ENCODE assay signal across 8 cellular contexts in the genomic region with DNA sequence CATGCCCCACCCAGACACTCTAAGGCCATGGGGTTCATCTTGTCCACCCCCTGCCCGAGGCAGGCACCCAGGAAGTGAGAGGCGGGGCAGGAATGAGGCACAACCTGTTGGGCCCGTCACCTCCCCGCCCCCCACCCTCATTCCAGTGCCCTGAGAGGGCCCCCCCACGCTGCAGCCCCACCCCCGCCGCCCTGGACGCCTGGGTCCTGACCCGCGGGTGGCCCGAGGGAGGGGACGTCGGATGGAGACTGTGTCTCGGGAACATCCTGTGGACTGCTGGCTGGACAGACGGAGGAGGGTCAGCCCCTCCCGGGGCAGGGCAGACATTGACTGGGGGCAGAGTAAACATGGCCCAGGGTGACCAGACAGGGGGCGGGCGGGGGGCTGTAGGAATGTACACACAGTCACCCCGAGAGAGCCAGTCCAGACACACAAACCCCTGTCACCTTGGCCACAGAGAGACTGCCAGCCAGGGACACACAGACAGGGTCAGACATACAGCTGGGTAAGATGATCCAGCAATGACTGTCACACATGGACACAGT. TPM values are rescaled to one million over a fixed set of nuclear protein-coding genes. Genes with fewer than 3 reads are reported as not detected.
A peak's percentile ranks its signal among the peaks of the same experiment; 100 is the strongest.
DNase-seq lines count a peak whose midpoint lies in the region; ATAC-seq and TF ChIP-seq lines count a peak whose summit lies in the region.

No MANE protein-coding gene starts in this region.

- H3K36me3 ChIP-seq in CD8-positive, alpha-beta T cell (ENCODE audit: insufficient read depth, low read length), result no peaks in the 10 kb centered on the region
- H3K36me3 ChIP-seq in SJSA1 (no peaks in the 10 kb centered on the region), fibroblast of lung (ENCODE audit: control insufficient read depth, insufficient read depth, low read length) (no peaks in the 10 kb centered on the region)

- H3K79me2 ChIP-seq in fibroblast of lung (ENCODE audit: control insufficient read depth, insufficient read depth, low read length), result no peaks in the 10 kb centered on the region

- intact Hi-C loops in CD8-positive, alpha-beta T cell (cut with DNase I, micrococcal nuclease), result loop anchor here in 1 of 2 experiments (5.0 kb wide), 2 partner anchors 368 to 383 kb away; a partner anchor contains a TSS

- H4K20me1 ChIP-seq in fibroblast of lung (ENCODE audit: control insufficient read depth, extremely low read depth, insufficient read depth, low read length), result no peaks in the 10 kb centered on the region

- no peak overlapping the region for H2AFZ ChIP-seq in fibroblast of lung (ENCODE audit: low read length)

- peak overlapping the region; percentile 80 for H3K4me3 Mint-ChIP-seq in CD8-positive, alpha-beta T cell
- peak overlapping the region; percentile 62 for H3K4me3 Mint-ChIP-seq in osteocyte (ENCODE audit: unreplicated experiment)

- peak overlapping the region; percentile 91 for H3K27ac ChIP-seq in CD8-positive, alpha-beta T cell (ENCODE audit: low read depth, low read length)
- H3K27ac ChIP-seq in SJSA1, result peak overlapping the region; percentile 77
- H3K27ac ChIP-seq in fibroblast of lung (ENCODE audit: insufficient read depth, low read length), result peak overlapping the region; percentile 88

- peaks cover 37% of the 10 kb centered on the region for H3K4me1 Mint-ChIP-seq in CD8-positive, alpha-beta T cell (ENCODE audit: low read depth)
- peaks cover 42% of the 10 kb centered on the region for H3K4me1 Mint-ChIP-seq in osteocyte (ENCODE audit: unreplicated experiment)

- H3K4me1 ChIP-seq in CD8-positive, alpha-beta T cell (ENCODE audit: insufficient read depth, low read length), result peaks cover 60% of the 10 kb centered on the region
- peaks cover 80% of the 10 kb centered on the region for H3K4me1 ChIP-seq in SJSA1 (replicated peaks)
- peaks cover 45% of the 10 kb centered on the region for H3K4me1 ChIP-seq in fibroblast of lung (ENCODE audit: control insufficient read depth, extremely low read depth, insufficient read depth, low read length)

- no peak for TF ChIP-seq CTCF in CD8-positive, alpha-beta T cell (IDR thresholded peaks at IDR 0.05)
- TF ChIP-seq CTCF in fibroblast of lung (conservative IDR thresholded peaks at IDR 0.05 in 1 of 2, IDR thresholded peaks at IDR 0.05 in 1 of 2; ENCODE audit: low read depth in 1 of 2, low read length in 2 of 2) (no peak), osteocyte (IDR thresholded peaks at IDR 0.05) (no peak)

- H3K9ac ChIP-seq in fibroblast of lung (ENCODE audit: insufficient read depth, low read length), result peak overlapping the region; percentile 76

- H3K9me3 ChIP-seq in CD8-positive, alpha-beta T cell (ENCODE audit: low read length), result no peaks in the 10 kb centered on the region
- H3K9me3 ChIP-seq in SJSA1 (replicated peaks) (no peaks in the 10 kb centered on the region), fibroblast of lung (ENCODE audit: control insufficient read depth, insufficient read depth, low read depth, low read length) (no peaks in the 10 kb centered on the region)

- H3K36me3 Mint-ChIP-seq in CD8-positive, alpha-beta T cell, result no peaks in the 10 kb centered on the region
- H3K36me3 Mint-ChIP-seq in osteocyte (ENCODE audit: unreplicated experiment), result no peaks in the 10 kb centered on the region

- no peaks in the 10 kb centered on the region for H3K9me3 Mint-ChIP-seq in CD8-positive, alpha-beta T cell
- H3K9me3 Mint-ChIP-seq in osteocyte (ENCODE audit: unreplicated experiment), result no peaks in the 10 kb centered on the region

- H3K27me3 Mint-ChIP-seq in CD8-positive, alpha-beta T cell (ENCODE audit: low read depth), result no peaks in the 10 kb centered on the region
- no peaks in the 10 kb centered on the region for H3K27me3 Mint-ChIP-seq in osteocyte (ENCODE audit: unreplicated experiment)

- peak overlapping the region; percentile 93 for H3K27ac Mint-ChIP-seq in CD8-positive, alpha-beta T cell
- no peak overlapping the region for H3K27ac Mint-ChIP-seq in osteocyte (ENCODE audit: unreplicated experiment)

- no peak for ATAC-seq in CD8-positive, alpha-beta T cell
- ATAC-seq in HG02759 (IDR thresholded peaks at IDR 0.05; ENCODE audit: unreplicated experiment) (no peak), GM18858 (IDR thresholded peaks at IDR 0.05; ENCODE audit: unreplicated experiment) (no peak)

- CTCF ChIA-PET in CD8-positive, alpha-beta T cell (lab: Charles Lee), result interaction anchor here (2.1 to 13.1 kb wide), 2 partner anchors 12 to 18 kb away, joined by 6 to 396 read pairs; a partner anchor contains a TSS

- peak overlapping the region; percentile 48 for H3K4me2 ChIP-seq in fibroblast of lung (ENCODE audit: extremely low read depth, insufficient read depth, low read length)

- H3K27me3 ChIP-seq in CD8-positive, alpha-beta T cell (ENCODE audit: insufficient read depth, low read length), result no peaks in the 10 kb centered on the region
- H3K27me3 ChIP-seq in SJSA1 (replicated peaks) (no peaks in the 10 kb centered on the region), fibroblast of lung (ENCODE audit: control insufficient read depth, insufficient read depth, low read length) (no peaks in the 10 kb centered on the region)

- DNase-seq in CD8-positive, alpha-beta T cell, result no peak
- DNase-seq in SJSA1 (ENCODE audit: low read depth in 1 of 2, low spot score in 2 of 2) (peak in 1 of 2 experiments; percentile 83), fibroblast of lung (ENCODE audit: low read depth in 2 of 2) (no peak), osteocyte (ENCODE audit: extremely low spot score, unreplicated experiment) (no peak), SKM-1 (lab: John Stamatoyannopoulos, UW; ENCODE audit: unreplicated experiment) (no peak), AG08395 (ENCODE audit: low spot score) (no peak)

- H3K4me3 ChIP-seq in CD8-positive, alpha-beta T cell (ENCODE audit: low read depth, low read length), result peak overlapping the region; percentile 62
- H3K4me3 ChIP-seq in SJSA1, result no peak overlapping the region
- H3K4me3 ChIP-seq in fibroblast of lung (replicated peaks in 1 of 4; ENCODE audit: control extremely low read depth in 1 of 4, insufficient read depth in 1 of 4, low read depth in 3 of 4, low read length in 4 of 4), result no peak overlapping the region

- POLR2A ChIA-PET in CD8-positive, alpha-beta T cell (lab: Charles Lee), result interaction anchor here (3.2 kb wide), 1 partner anchor 8 kb away, joined by 120 read pairs; a partner anchor contains a TSS

RNA-seq across cellular contexts. Expression of a gene that starts 7.4 kb away (rescaled TPM):
- total RNA-seq in CD8-positive, alpha-beta T cell, result 1,000 to 10,000 TPM; 2,704 to 2,791 TPM
- total RNA-seq in SJSA1 (2014; rRNA removed; shearing (Covaris generic)), result 112 and 115 TPM in 2 replicates
- total RNA-seq in fibroblast of lung (108 and 118 TPM in 2 replicates), osteocyte (141 and 158 TPM in 2 replicates)
- polyA plus RNA-seq in fibroblast of lung, result 20.2 and 93.3 TPM in 2 replicates
- 42.3 and 166 TPM in 2 replicates for polyA plus RNA-seq in fibroblast of lung (2012)
- 11.2 and 12.8 TPM in 2 replicates for polyA minus RNA-seq in fibroblast of lung (ENCODE audit: low replicate concordance)

RNA-seq across cellular contexts. Expression of a gene that starts 8.6 kb away (rescaled TPM):
- 10 to 100 TPM; 13.2 to 13.6 TPM for total RNA-seq in CD8-positive, alpha-beta T cell
- total RNA-seq in SJSA1 (2014; rRNA removed; shearing (Covaris generic)), result 12.4 and 27.5 TPM in 2 replicates
- total RNA-seq in fibroblast of lung, result 16.4 and 26.6 TPM in 2 replicates
- polyA plus RNA-seq in fibroblast of lung, result 6.6 TPM in 2 replicates
- polyA plus RNA-seq in fibroblast of lung (2012), result 9.9 and 10.9 TPM in 2 replicates
- polyA minus RNA-seq in fibroblast of lung (ENCODE audit: low replicate concordance), result 4.9 and 6.9 TPM in 2 replicates
- 24.6 and 26.8 TPM in 2 replicates for total RNA-seq in osteocyte

RNA-seq across cellular contexts. Expression of a gene that starts 17.7 kb away (rescaled TPM):
- 10 to 100 TPM; 57.5 to 59.1 TPM for total RNA-seq in CD8-positive, alpha-beta T cell
- 4.6 and 8.7 TPM in 2 replicates for total RNA-seq in SJSA1 (2014; rRNA removed; shearing (Covaris generic))
- total RNA-seq in fibroblast of lung, result 166 and 228 TPM in 2 replicates
- 186 and 294 TPM in 2 replicates for polyA plus RNA-seq in fibroblast of lung
- 216 and 316 TPM in 2 replicates for polyA plus RNA-seq in fibroblast of lung (2012)
- polyA minus RNA-seq in fibroblast of lung (ENCODE audit: low replicate concordance), result 512 and 667 TPM in 2 replicates
- total RNA-seq in osteocyte, result 235 TPM in 2 replicates

RNA-seq across cellular contexts. Expression of a gene that starts 17.9 kb away (rescaled TPM):
- under 1 TPM in 1 of 2 experiments, not detected in 1; 0.79 TPM for total RNA-seq in CD8-positive, alpha-beta T cell
- total RNA-seq in SJSA1 (2014; rRNA removed; shearing (Covaris generic)), result not detected in 2 replicates
- total RNA-seq in fibroblast of lung, result 0.51 TPM in 1 of 2 replicates, not detected in the other
- 2.8 TPM in 1 of 2 replicates, not detected in the other for polyA plus RNA-seq in fibroblast of lung
- 6.9 and 25.0 TPM in 2 replicates for polyA plus RNA-seq in fibroblast of lung (2012)
- polyA minus RNA-seq in fibroblast of lung (ENCODE audit: low replicate concordance), result 4.7 and 18.1 TPM in 2 replicates
- 8.2 and 8.4 TPM in 2 replicates for total RNA-seq in osteocyte

RNA-seq across cellular contexts. Expression of a gene that starts 22.5 kb away (rescaled TPM):
- 1 to 10 TPM; 1.3 to 2.2 TPM for total RNA-seq in CD8-positive, alpha-beta T cell
- 68.8 and 78.9 TPM in 2 replicates for total RNA-seq in SJSA1 (2014; rRNA removed; shearing (Covaris generic))
- total RNA-seq in fibroblast of lung (3.1 and 8.9 TPM in 2 replicates), osteocyte (7.6 and 10.0 TPM in 2 replicates)
- polyA plus RNA-seq in fibroblast of lung, result 14.3 and 51.3 TPM in 2 replicates
- 9.5 and 31.1 TPM in 2 replicates for polyA plus RNA-seq in fibroblast of lung (2012)
- 3.1 and 26.3 TPM in 2 replicates for polyA minus RNA-seq in fibroblast of lung (ENCODE audit: low replicate concordance)

Comparison
In these comparisons a context has a peak if more than half of its experiments do, and no peak if none do; other contexts are left out.
1. RNA of a gene that starts 7.4 kb away (total RNA-seq): 2,704 to 2,791 TPM in CD8-positive, alpha-beta T cell; 141 to 158 TPM in osteocyte, 112 to 115 TPM in SJSA1 and 108 to 118 TPM in fibroblast of lung; every median in the first group is over 10 times any median in the second.
2. Peak in every context shown above with its lines, with median percentiles within 50 percentile points of each other: H3K27ac ChIP-seq.